3 cellular contexts compared by ENCODE assay signal in the genomic region with DNA sequence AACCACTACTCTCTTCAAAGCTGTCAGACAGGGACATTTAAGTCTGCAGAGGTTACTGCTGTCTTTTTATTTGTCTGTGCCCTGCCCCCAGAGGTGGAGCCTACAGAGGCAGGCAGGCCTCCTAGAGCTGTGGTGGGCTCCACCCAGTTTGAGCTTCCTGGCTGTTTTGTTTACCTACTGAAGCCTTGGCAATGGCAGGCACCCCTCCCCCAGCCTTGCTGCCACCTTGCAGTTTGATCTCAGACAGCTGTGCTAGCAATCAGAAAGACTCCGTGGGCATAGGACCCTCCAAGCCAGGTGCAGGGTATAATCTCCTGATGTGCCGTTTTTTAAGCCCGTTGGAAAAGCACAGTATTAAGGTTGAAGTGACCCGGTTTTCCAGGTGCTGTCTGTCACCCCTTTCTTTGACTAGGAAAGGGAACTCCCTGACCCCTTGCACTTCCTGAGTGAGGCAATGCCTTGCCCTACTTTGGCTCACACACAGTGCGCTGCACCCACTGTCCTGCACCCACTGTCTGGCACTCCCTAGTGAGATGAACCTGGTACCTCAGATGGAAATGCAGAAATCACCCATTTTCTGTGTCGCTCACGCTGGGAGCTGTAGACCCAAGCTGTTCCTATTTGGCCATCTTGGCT. TPM values are rescaled to one million over a fixed set of nuclear protein-coding genes. Genes with fewer than 3 reads are reported as not detected.
"Had no signal": no experiment of that assay in that cellular context is flagged by ENCODE, and none has a peak within 500 bp of the region (broad histone marks: within the 10 kb centered on the region; RNA-seq: fewer than 3 reads in every experiment).

No MANE protein-coding gene starts in this region.

RNA-seq across cellular contexts. Expression of a gene that starts 12.9 kb away (rescaled TPM):
- total RNA-seq: fibroblast of lung, neural crest cell, osteocyte had no signal
- polyA plus RNA-seq: fibroblast of lung had no signal

RNA-seq across cellular contexts. Expression of a gene that starts 52.1 kb away (rescaled TPM):
- total RNA-seq: neural crest cell, osteocyte had no signal
- polyA plus RNA-seq: fibroblast of lung had no signal
